ENCODE assay signal across 31 cellular contexts in genomic region chr22:45456811-45457210, GRCh38. TPM values are rescaled to one million over a fixed set of nuclear protein-coding genes. Genes with fewer than 3 reads are reported as not detected.
"Had no signal": no experiment of that assay in that cellular context is flagged by ENCODE, and none has a peak within 500 bp of the region (broad histone marks: within the 10 kb centered on the region; RNA-seq: fewer than 3 reads in every experiment).

No MANE protein-coding gene starts in this region.

- H3K9me3 ChIP-seq: MG63, SJSA1, SK-N-SH had no signal

- H3K36me3 ChIP-seq: MG63, SJSA1 had no signal

- H3K9me3 Mint-ChIP-seq: activated CD4-positive, alpha-beta T cell treated with anti-CD3 and anti-CD28 coated beads, Interleukin-2, amount 10 ng/mL, durations not matched to agents 7 days and 5 days; activated naive CD4-positive, alpha-beta T cell treated with anti-CD3 and anti-CD28 coated beads, Interleukin-2, amount 50 U/mL, for 72 hours; activated T-cell treated with anti-CD3 and anti-CD28 coated beads, Interleukin-2, amount 50 U/mL, for 24 hours; activated T-helper 2 cell treated with anti-CD3 and anti-CD28 coated beads, Interferon-gamma antibody, Interleukin-2, Interleukin-4, amounts not matched to agents 10 μg/mL and 5 μg/mL and 100 μg/mL, durations not matched to agents 14 hours and 24 hours and 36 hours; IgD-negative memory B cell; T-helper 1 cell treated with Interleukin-12 subunit alpha and Interleukin-12 subunit beta and Interleukin-4 antibody, amounts not matched to agents 30 μg/mL and 1 μg/mL, for 36 hours; T-helper 2 cell treated with Interferon-gamma antibody and Interleukin-4, amounts not matched to agents 5 μg/mL and 100 μg/mL, for 36 hours; WTC11 had no signal

- H3K4me2 ChIP-seq: SK-N-SH had no signal

- H3K4me3 ChIP-seq: MG63, SJSA1 had no signal

- DNase-seq: activated CD4-positive, alpha-beta T cell treated with anti-CD3 and anti-CD28 coated beads for 36 hours; activated CD4-positive, alpha-beta T cell treated with anti-CD3 and anti-CD28 coated beads, Interleukin-2, amount 10 ng/mL, durations not matched to agents 7 days and 5 days; activated CD4-positive, alpha-beta T cell treated with anti-CD3 and anti-CD28 coated beads, Interleukin-2, amount 50 U/mL, for 48 hours; activated CD8-positive, alpha-beta T cell treated with anti-CD3 and anti-CD28 coated beads, Interleukin-2, amount 10 ng/mL, durations not matched to agents 7 days and 5 days; activated gamma-delta T cell; activated naive CD4-positive, alpha-beta T cell treated with Interleukin-2 at 50 U/mL for 16 hours; activated T-cell treated with anti-CD3 and anti-CD28 coated beads, Interleukin-2, amount 50 U/mL, for 24 hours; anterior cingulate cortex; Kasumi-1; KG1; MG63; NCI-H1048; NCI-H1105 treated with DMSO at 0.1 percent for 48 hours; NCI-H1436; NCI-H1694 treated with DMSO at 0.1 percent for 48 hours; NCI-H2029; NCI-H345; NCI-H524 treated with DMSO at 0.1 percent for 48 hours; SHP77 treated with DMSO at 0.1 percent for 48 hours; SK-N-SH had no signal

- H3K27me3 Mint-ChIP-seq: activated CD4-positive, alpha-beta T cell treated with anti-CD3 and anti-CD28 coated beads for 36 hours; activated CD4-positive, alpha-beta T cell treated with anti-CD3 and anti-CD28 coated beads, Interleukin-2, amount 10 ng/mL, durations not matched to agents 7 days and 5 days had no signal

- H3K27me3 ChIP-seq: MG63, SJSA1 had no signal

- H3K9ac ChIP-seq: SK-N-SH had no signal

- H3K27ac Mint-ChIP-seq: activated CD4-positive, alpha-beta T cell treated with anti-CD3 and anti-CD28 coated beads for 36 hours; activated CD4-positive, alpha-beta T cell treated with anti-CD3 and anti-CD28 coated beads, Interleukin-2, amount 10 ng/mL, durations not matched to agents 7 days and 5 days; activated CD8-positive, alpha-beta T cell treated with anti-CD3 and anti-CD28 coated beads, Interleukin-2, amount 10 ng/mL, durations not matched to agents 7 days and 5 days; activated T-cell treated with anti-CD3 and anti-CD28 coated beads, Interleukin-2, amount 50 U/mL, for 24 hours; activated T-helper 2 cell treated with anti-CD3 and anti-CD28 coated beads, Interferon-gamma antibody, Interleukin-2, Interleukin-4, amounts not matched to agents 10 μg/mL and 5 μg/mL and 100 μg/mL, durations not matched to agents 14 hours and 24 hours and 36 hours; T-helper 1 cell treated with Interleukin-12 subunit alpha and Interleukin-12 subunit beta and Interleukin-4 antibody, amounts not matched to agents 30 μg/mL and 1 μg/mL, for 36 hours; T-helper 2 cell treated with Interferon-gamma antibody and Interleukin-4, amounts not matched to agents 5 μg/mL and 100 μg/mL, for 36 hours; WTC11 had no signal

- H3K4me3 Mint-ChIP-seq: activated CD4-positive, alpha-beta T cell treated with anti-CD3 and anti-CD28 coated beads for 36 hours; activated CD4-positive, alpha-beta T cell treated with anti-CD3 and anti-CD28 coated beads, Interleukin-2, amount 10 ng/mL, durations not matched to agents 7 days and 5 days; activated CD8-positive, alpha-beta T cell treated with anti-CD3 and anti-CD28 coated beads, Interleukin-2, amount 10 ng/mL, durations not matched to agents 7 days and 5 days; activated T-cell treated with anti-CD3 and anti-CD28 coated beads, Interleukin-2, amount 50 U/mL, for 24 hours; brain; IgD-negative memory B cell; T-helper 1 cell treated with Interleukin-12 subunit alpha and Interleukin-12 subunit beta and Interleukin-4 antibody, amounts not matched to agents 30 μg/mL and 1 μg/mL, for 36 hours; T-helper 2 cell treated with Interferon-gamma antibody and Interleukin-4, amounts not matched to agents 5 μg/mL and 100 μg/mL, for 36 hours; WTC11 had no signal

- H3K4me1 Mint-ChIP-seq: activated CD4-positive, alpha-beta T cell treated with anti-CD3 and anti-CD28 coated beads for 36 hours; activated CD4-positive, alpha-beta T cell treated with anti-CD3 and anti-CD28 coated beads, Interleukin-2, amount 10 ng/mL, durations not matched to agents 7 days and 5 days; IgD-negative memory B cell; WTC11 had no signal

- H3K27ac ChIP-seq: SJSA1 had no signal

- H3K4me1 ChIP-seq: SJSA1 had no signal

- ATAC-seq: activated CD4-positive, alpha-beta T cell treated with anti-CD3 and anti-CD28 coated beads for 36 hours; activated CD4-positive, CD25-positive, alpha-beta regulatory T cell treated with anti-CD3 and anti-CD28 coated beads, Interleukin-2, amount 50 U/mL, for 24 hours; activated CD8-positive, alpha-beta T cell treated with anti-CD3 and anti-CD28 coated beads, Interleukin-2, amount 10 ng/mL, durations not matched to agents 7 days and 5 days; activated naive CD4-positive, alpha-beta T cell treated with anti-CD3 and anti-CD28 coated beads, Interleukin-2, amount 50 U/mL, for 72 hours; Panc1; WTC11 had no signal

- H3K36me3 Mint-ChIP-seq: activated naive CD4-positive, alpha-beta T cell treated with anti-CD3 and anti-CD28 coated beads, Interleukin-2, amount 50 U/mL, for 72 hours; brain; IgD-negative memory B cell; WTC11 had no signal

RNA-seq across cellular contexts. Expression of gene RIBC2, which starts 43.3 kb away (rescaled TPM):
- total RNA-seq: SJSA1 had no signal
- polyA plus RNA-seq: IgD-negative memory B cell, SK-N-SH had no signal

RNA-seq across cellular contexts. Expression of gene SMC1B, which starts 43.4 kb away (rescaled TPM):
- total RNA-seq: bronchial epithelial cell, SJSA1 had no signal
- polyA plus RNA-seq: IgD-negative memory B cell, SK-N-SH had no signal

RNA-seq across cellular contexts. Expression of gene FBLN1, which starts 45.9 kb away (rescaled TPM):
- total RNA-seq: activated CD4-positive, alpha-beta T cell treated with anti-CD3 and anti-CD28 coated beads for 36 hours; activated CD4-positive, alpha-beta T cell treated with anti-CD3 and anti-CD28 coated beads, Interleukin-2, amount 10 ng/mL, durations not matched to agents 7 days and 5 days; activated CD8-positive, alpha-beta T cell treated with anti-CD3 and anti-CD28 coated beads, Interleukin-2, amount 10 ng/mL, durations not matched to agents 7 days and 5 days; activated T-helper 2 cell treated with anti-CD3 and anti-CD28 coated beads, Interferon-gamma antibody, Interleukin-2, Interleukin-4, amounts not matched to agents 10 μg/mL and 5 μg/mL and 100 μg/mL, durations not matched to agents 14 hours and 24 hours and 36 hours had no signal
- polyA plus RNA-seq: IgD-negative memory B cell had no signal
